In genomic region chr11:30991802-30992512, GRCh38 we compare ENCODE assay signal across 17 cellular contexts.
"Had no signal": no experiment of that assay in that cellular context is flagged by ENCODE, and none has a peak within 500 bp of the region (broad histone marks: within the 10 kb centered on the region; RNA-seq: fewer than 3 reads in every experiment).

No MANE protein-coding gene starts in this region.

- FAIRE-seq: frontal cortex, keratinocyte had no signal

- H3K4me3 ChIP-seq: colonic mucosa, heart right ventricle, ovary, testis had no signal

- H3K9me3 ChIP-seq: colonic mucosa, heart right ventricle, ovary, testis had no signal

- H3K4me1 ChIP-seq: colonic mucosa, heart right ventricle, testis had no signal

- DNase-seq: activated CD4-positive, alpha-beta T cell treated with anti-CD3 and anti-CD28 coated beads for 4 hours; activated CD8-positive, alpha-beta memory T cell treated with anti-CD3 and anti-CD28 coated beads for 24 hours; activated naive CD4-positive, alpha-beta T cell treated with anti-CD3 and anti-CD28 coated beads, Interleukin-2, amount 10 ng/mL, durations not matched to agents 7 days and 5 days; activated T-cell treated with anti-CD3 and anti-CD28 coated beads for 4 hours; colonic mucosa; heart right ventricle; left ventricle myocardium superior; nephron progenitor cell; ovary; stimulated activated CD4-positive, alpha-beta T cell treated with anti-CD3 and anti-CD28 coated beads, Interleukin-15, amount 100 ng/mL, for 24 hours; stimulated activated CD4-positive, alpha-beta T cell treated with anti-CD3 and anti-CD28 coated beads, Interleukin-4, amount 100 ng/mL, for 4 hours; stimulated activated naive CD8-positive, alpha-beta T cell treated with anti-CD3 and anti-CD28 coated beads, Interleukin-15, amount 100 ng/mL, for 72 hours; T-helper 9 cell; testis; WERI-Rb-1 had no signal

- H3K36me3 ChIP-seq: colonic mucosa, heart right ventricle, ovary, WERI-Rb-1 had no signal

- H3K27ac ChIP-seq: colonic mucosa, heart right ventricle, ovary, testis, WERI-Rb-1 had no signal

- ATAC-seq: heart right ventricle, left ventricle myocardium superior had no signal

- H3K27me3 ChIP-seq: colonic mucosa, heart right ventricle, ovary, testis had no signal
